Comparison of ENCODE assay signal across 11 cellular contexts in the genomic region with DNA sequence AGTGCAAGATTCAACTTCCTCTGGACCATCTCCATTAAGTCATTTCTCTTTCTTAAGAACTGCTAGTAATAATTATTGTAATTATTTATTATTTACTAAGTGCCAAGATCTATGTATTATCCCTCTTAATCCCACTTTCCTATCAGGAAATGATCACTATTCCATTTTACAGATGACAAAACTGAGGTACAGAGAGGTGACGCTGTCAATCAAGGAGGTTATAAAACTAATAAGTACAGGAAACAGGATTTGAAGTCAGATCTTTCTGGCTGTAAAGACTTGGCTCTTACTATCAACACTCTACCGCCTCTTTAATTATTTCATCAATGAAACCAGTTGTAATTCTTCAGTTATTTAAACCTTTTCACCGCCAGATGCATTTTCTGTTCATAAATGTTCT.
"Had no signal": no experiment of that assay in that cellular context is flagged by ENCODE, and none has a peak within 500 bp of the region (broad histone marks: within the 10 kb centered on the region; RNA-seq: fewer than 3 reads in every experiment).

No MANE protein-coding gene starts in this region.

- H3K36me3 ChIP-seq: HAP-1 had no signal

- ATAC-seq: GM23338, HCT116 had no signal

- H3K4me2 ChIP-seq: GM23338 had no signal

- H2AFZ ChIP-seq: GM23248, GM23338 had no signal

- H3K9ac ChIP-seq: GM23248 had no signal

- H3K4me1 ChIP-seq: HAP-1 had no signal

- FAIRE-seq: H1, H54 had no signal

- H3K4me3 ChIP-seq: GM23248, GM23338, HAP-1 had no signal

- DNase-seq: GM23248, GOT3, H7, H9, HCEC 1CT, HFFc6 had no signal

- H3K27ac ChIP-seq: GM23248 had no signal

- H3K9me3 ChIP-seq: HAP-1 had no signal
